In genomic region chr12:104519190-104519857, GRCh38 we compare ENCODE assay signal across 16 cellular contexts.
A peak's percentile ranks its signal among the peaks of the same experiment; 100 is the strongest.
DNase-seq lines count a peak whose midpoint lies in the region; ATAC-seq, FAIRE-seq and TF ChIP-seq lines count a peak whose summit lies in the region.
"Had no signal": no experiment of that assay in that cellular context is flagged by ENCODE, and none has a peak within 500 bp of the region (broad histone marks: within the 10 kb centered on the region; RNA-seq: fewer than 3 reads in every experiment).

No MANE protein-coding gene starts in this region.

- DNase-seq in NCI-H1417 treated with DMSO at 0.1 percent for 48 hours (lab: John Stamatoyannopoulos, UW) (peak; percentile 69), small intestine (peak; percentile 18), HEK293T (ENCODE audit: extremely low spot score) (no peak), brain microvascular endothelial cell (no peak), ovary (no peak)
- peak; percentile 50 to 52 for DNase-seq in activated T-cell treated with anti-CD3 and anti-CD28 coated beads, Interleukin-2, amount 50 U/mL, for 72 hours
- DNase-seq: body of pancreas; H7; left colon; NCI-H1092 treated with DMSO at 0.1 percent for 48 hours; OCI-M1; stimulated activated CD4-positive, alpha-beta T cell treated with anti-CD3 and anti-CD28 coated beads, Interleukin-2, amount 100 ng/mL, for 48 hours had no signal

- H3K27me3 ChIP-seq in small intestine (ENCODE audit: control insufficient read depth in 2 of 2, insufficient read depth in 2 of 2, low read length in 2 of 2) (no peaks in the 10 kb centered on the region), brain microvascular endothelial cell (replicated peaks) (no peaks in the 10 kb centered on the region), ovary (no peaks in the 10 kb centered on the region)
- H3K27me3 ChIP-seq: body of pancreas, vagina had no signal

- in situ Hi-C loops in brain microvascular endothelial cell (cut with HindIII; ENCODE audit: low pct_ligation_motif_present, low sequenced_read_pairs): no loop called here

- no peak overlapping the region for H3K27ac ChIP-seq in small intestine (ENCODE audit: low read depth in 1 of 2, low read length in 1 of 2)
- H3K27ac ChIP-seq in brain microvascular endothelial cell: no peak overlapping the region
- no peak overlapping the region for H3K27ac ChIP-seq in ovary
- H3K27ac ChIP-seq: body of pancreas, parathyroid adenoma, vagina, VCaP had no signal

- H3K4me3 Mint-ChIP-seq in activated T-cell treated with anti-CD3 and anti-CD28 coated beads, Interleukin-2, amount 50 U/mL, for 72 hours: peak overlapping the region; percentile 21 to 37

- peaks cover 55% of the 10 kb centered on the region for H3K4me1 Mint-ChIP-seq in activated T-cell treated with anti-CD3 and anti-CD28 coated beads, Interleukin-2, amount 50 U/mL, for 72 hours (ENCODE audit: low read depth)

- WGBS in small intestine, 3 donors: 73 to 82% (median 81%) methylated on average over 5 of the region's 5 CpGs
- WGBS in ovary, 3 donors: 42 to 73% (median 50%) methylated on average over 5 of the region's 5 CpGs

- FAIRE-seq in small intestine (lab: Jason Lieb, UNC): no peak

- TF ChIP-seq POLR2A in ovary (IDR thresholded peaks at IDR 0.05): no peak

- no peak overlapping the region for H3K27ac Mint-ChIP-seq in activated T-cell treated with anti-CD3 and anti-CD28 coated beads, Interleukin-2, amount 50 U/mL, for 72 hours

- H3K4me3 ChIP-seq in GM08714 (ENCODE audit: low read length): peak overlapping the region; percentile 4; the same call in 1 of the 2 replicates
- H3K4me3 ChIP-seq in small intestine (ENCODE audit: low read depth in 1 of 2, low read length in 2 of 2): no peak overlapping the region
- no peak overlapping the region for H3K4me3 ChIP-seq in brain microvascular endothelial cell (ENCODE audit: low read depth, low read length)
- H3K4me3 ChIP-seq in ovary: no peak overlapping the region
- H3K4me3 ChIP-seq: body of pancreas, vagina had no signal

- no peaks in the 10 kb centered on the region for H3K27me3 Mint-ChIP-seq in activated T-cell treated with anti-CD3 and anti-CD28 coated beads, Interleukin-2, amount 50 U/mL, for 72 hours (ENCODE audit: low read depth)

- no peak for TF ChIP-seq EP300 in ovary (IDR thresholded peaks at IDR 0.05)

- CTCF ChIA-PET in HEK293T (lab: Yijun Ruan, JAX): no interaction called here

- peaks cover under 1 to 2% of the 10 kb centered on the region in 2 donors for H3K36me3 Mint-ChIP-seq in activated T-cell treated with anti-CD3 and anti-CD28 coated beads, Interleukin-2, amount 50 U/mL, for 72 hours (ENCODE audit: insufficient read depth in 2 of 2)

- peaks cover 0 to 1% of the 10 kb centered on the region in 2 donors for H3K9me3 Mint-ChIP-seq in activated T-cell treated with anti-CD3 and anti-CD28 coated beads, Interleukin-2, amount 50 U/mL, for 72 hours

- H3K4me1 ChIP-seq in small intestine (ENCODE audit: control insufficient read depth in 2 of 2, insufficient read depth in 1 of 2, low read depth in 1 of 2, low read length in 1 of 2) (peaks cover 0 to 23% of the 10 kb centered on the region in 2 donors), ovary (ENCODE audit: insufficient read depth) (peaks cover 6% of the 10 kb centered on the region)

- POLR2A ChIA-PET in HEK293T (lab: Yijun Ruan, JAX): no interaction called here

- H3K9me3 ChIP-seq in small intestine (ENCODE audit: control insufficient read depth, low read depth): no peaks in the 10 kb centered on the region
- no peaks in the 10 kb centered on the region for H3K9me3 ChIP-seq in ovary
- H3K9me3 ChIP-seq: body of pancreas, vagina had no signal

- TF ChIP-seq CTCF in brain microvascular endothelial cell (IDR thresholded peaks at IDR 0.05; ENCODE audit: low read depth, low read length, missing control alignments) (no peak), ovary (IDR thresholded peaks at IDR 0.05) (no peak)

- H3K36me3 ChIP-seq in small intestine (ENCODE audit: control insufficient read depth in 2 of 2, insufficient read depth in 2 of 2, low read length in 2 of 2) (no peaks in the 10 kb centered on the region), brain microvascular endothelial cell (replicated peaks) (no peaks in the 10 kb centered on the region), ovary (no peaks in the 10 kb centered on the region)
- H3K36me3 ChIP-seq: vagina had no signal

- ATAC-seq in activated T-cell treated with anti-CD3 and anti-CD28 coated beads, Interleukin-2, amount 50 U/mL, for 72 hours (replicated peaks in 1 of 2): peak; percentile 88 to 89
- ATAC-seq: body of pancreas, left colon had no signal

- intact Hi-C loops in ovary (cut with DNase I): no loop called here

TF ChIP-seq in HEK293T, 16 proteins besides CTCF, POLR2A, EP300 and RAD21:
- TF ChIP-seq FOXK2 (IDR thresholded peaks at IDR 0.05) (no peak), CTBP1 (IDR thresholded peaks at IDR 0.05; ENCODE audit: borderline replicate concordance) (no peak), FOXA1 (IDR thresholded peaks at IDR 0.05) (no peak), NFRKB (IDR thresholded peaks at IDR 0.05) (no peak), FOXM1 (IDR thresholded peaks at IDR 0.05; ENCODE audit: borderline replicate concordance) (no peak), ELF4 (IDR thresholded peaks at IDR 0.05) (no peak), TARDBP (IDR thresholded peaks at IDR 0.05) (no peak), ARNT (IDR thresholded peaks at IDR 0.05) (no peak), SP1 (IDR thresholded peaks at IDR 0.05) (no peak), BHLHE40 (IDR thresholded peaks at IDR 0.05; ENCODE audit: borderline replicate concordance) (no peak), ZNF384 (IDR thresholded peaks at IDR 0.05) (no peak), SUZ12 (IDR thresholded peaks at IDR 0.05) (no peak), HDGF (IDR thresholded peaks at IDR 0.05; ENCODE audit: borderline replicate concordance) (no peak), PKNOX1 (IDR thresholded peaks at IDR 0.05) (no peak), LEF1 (IDR thresholded peaks at IDR 0.05; ENCODE audit: borderline replicate concordance) (no peak), L3MBTL2 (conservative IDR thresholded peaks at IDR 0.05) (no peak)

Comparison
In these comparisons a context has a peak if more than half of its experiments do, and no peak if none do; other contexts are left out.
1. DNase-seq: peak in NCI-H1417 treated with DMSO at 0.1 percent for 48 hours (single experiment), activated T-cell treated with anti-CD3 and anti-CD28 coated beads, Interleukin-2, amount 50 U/mL, for 72 hours (2 of 2) and small intestine (single experiment); none in HEK293T (single experiment), brain microvascular endothelial cell (single experiment) and ovary (0 of 5).